ENCODE assay signal across 8 cellular contexts in genomic region chr4:10117424-10118354, GRCh38. TPM values are rescaled to one million over a fixed set of nuclear protein-coding genes. Genes with fewer than 3 reads are reported as not detected.
A peak's percentile ranks its signal among the peaks of the same experiment; 100 is the strongest.
DNase-seq lines count a peak whose midpoint lies in the region; ATAC-seq and TF ChIP-seq lines count a peak whose summit lies in the region.

No MANE protein-coding gene starts in this region.

- peak overlapping the region; percentile 93 to 94 for H3K9ac ChIP-seq in mucosa of rectum (ENCODE audit: low read depth in 1 of 2, low read length in 2 of 2)

- peak overlapping the region; percentile 48 to 99 (median 92) for H3K27ac ChIP-seq in dorsolateral prefrontal cortex
- peak overlapping the region; percentile 97 to 98 for H3K27ac ChIP-seq in mucosa of rectum (ENCODE audit: low read depth in 2 of 2, low read length in 2 of 2)
- peak overlapping the region; percentile 98 for H3K27ac ChIP-seq in vagina

- POLR2A ChIA-PET in T-cell (lab: Charles Lee): interaction anchor here (0.5 to 2.3 kb wide), 26 partner anchors 9 to 713 kb away, joined by 3 to 23 read pairs (median 4); partner anchors contain the start of gene ZNF518B (in 2 of the 2)

- DNase-seq in CD1c-positive myeloid dendritic cell (ENCODE audit: extremely low spot score): peak; percentile 83
- no peak for DNase-seq in HFFc6
- DNase-seq in T-cell: peak in 27 of 34 experiments; percentile 33 to 64 (median 47)
- no peak for DNase-seq in dorsolateral prefrontal cortex
- DNase-seq in vagina (ENCODE audit: extremely low spot score in 2 of 2): no peak
- DNase-seq in kidney glomerular epithelial cell (lab: John Stamatoyannopoulos, UW): no peak

- peaks cover 48% of the 10 kb centered on the region for H3K4me1 Mint-ChIP-seq in HFFc6 (ENCODE audit: low read depth)
- H3K4me1 Mint-ChIP-seq in T-cell: peaks cover 60 to 82% (median 72%) of the 10 kb centered on the region in 3 donors

- H3K27me3 Mint-ChIP-seq in HFFc6 (ENCODE audit: insufficient read depth) (peaks cover 12% of the 10 kb centered on the region), T-cell (no peaks in the 10 kb centered on the region)

- no peaks in the 10 kb centered on the region for H3K9me3 ChIP-seq in mucosa of rectum (ENCODE audit: control insufficient read depth in 2 of 2, low read length in 2 of 2)
- no peaks in the 10 kb centered on the region for H3K9me3 ChIP-seq in vagina

- ATAC-seq in T-cell (replicated peaks in 1 of 4): peak in 2 of 4 experiments; percentile 1 to 2
- ATAC-seq in GM21825 (IDR thresholded peaks at IDR 0.05; ENCODE audit: unreplicated experiment): no peak

- peaks cover 31% of the 10 kb centered on the region for H3K36me3 Mint-ChIP-seq in HFFc6 (ENCODE audit: low read depth)
- peaks cover 23% of the 10 kb centered on the region for H3K36me3 Mint-ChIP-seq in T-cell

- H3K4me1 ChIP-seq in mucosa of rectum (ENCODE audit: control insufficient read depth in 2 of 2, insufficient read depth in 2 of 2, low read length in 2 of 2) (peaks cover 35 to 47% of the 10 kb centered on the region in 2 donors), vagina (peaks cover 46% of the 10 kb centered on the region)

- H3K9me3 Mint-ChIP-seq in HFFc6 (no peaks in the 10 kb centered on the region), T-cell (no peaks in the 10 kb centered on the region)

- H3K27me3 ChIP-seq in dorsolateral prefrontal cortex: no peaks in the 10 kb centered on the region
- no peaks in the 10 kb centered on the region for H3K27me3 ChIP-seq in mucosa of rectum (ENCODE audit: control insufficient read depth in 2 of 2, insufficient read depth in 2 of 2, low read length in 2 of 2)
- H3K27me3 ChIP-seq in vagina: no peaks in the 10 kb centered on the region

- TF ChIP-seq POLR2A in vagina (IDR thresholded peaks at IDR 0.05): no peak

- H3K27ac Mint-ChIP-seq in HFFc6 (peak overlapping the region; percentile 87), T-cell (peak overlapping the region; percentile 98)

- H3K36me3 ChIP-seq in mucosa of rectum (ENCODE audit: control insufficient read depth in 2 of 2, insufficient read depth in 2 of 2, low read length in 2 of 2) (peaks cover 25 to 27% of the 10 kb centered on the region in 2 donors), vagina (peaks cover 0 to 22% of the 10 kb centered on the region in 2 donors)

- CTCF ChIA-PET in T-cell (lab: Charles Lee): interaction anchor here (0.7 to 1.5 kb wide), 9 partner anchors 11 to 343 kb away, joined by 3 to 11 read pairs (median 4); no protein-coding TSS in a partner anchor

- TF ChIP-seq CTCF in HFFc6 (IDR thresholded peaks at IDR 0.05): no peak; the same call in 1 of the 2 replicates
- no peak for TF ChIP-seq CTCF in dorsolateral prefrontal cortex (IDR thresholded peaks at IDR 0.05 in 54 of 56, conservative IDR thresholded peaks at IDR 0.05 in 2 of 56; ENCODE audit: low read depth in 1 of 56, partially characterized antibody in 56 of 56)
- no peak for TF ChIP-seq CTCF in vagina (IDR thresholded peaks at IDR 0.05)

- H3K4me3 ChIP-seq in dorsolateral prefrontal cortex (peak overlapping the region; percentile 60 to 89 (median 78)), mucosa of rectum (ENCODE audit: low read length in 2 of 2) (peak overlapping the region; percentile 84 to 85), vagina (peak overlapping the region; percentile 64 to 83)

- H3K4me3 Mint-ChIP-seq in HFFc6 (peak overlapping the region; percentile 87), T-cell (peak overlapping the region; percentile 86 to 87 (median 87))

- intact Hi-C loops in dorsolateral prefrontal cortex (cut with DNase I) (loop anchor here (5.0 kb wide), 4 partner anchors 40 to 180 kb away; partner anchors contain the start of gene SLC2A9 (in 1 of the 2)), vagina (cut with DNase I) (loop anchor here (5.0 kb wide), 1 partner anchor 100 kb away; no protein-coding TSS in a partner anchor)

RNA-seq across cellular contexts. Expression of gene WDR1, which starts 1.1 kb away (rescaled TPM):
- 100 to 1,000 TPM; 720 to 838 (median 782) TPM for total RNA-seq in HFFc6 (2021; fragmentation: NEBNext Ultra II Directional; extraction: Animal tissue kit (Norgen Biotek cat#: 25700))
- total RNA-seq in T-cell (100 to 1,000 TPM; 268 to 308 (median 304) TPM), dorsolateral prefrontal cortex (100 to 1,000 TPM in 77 of 120 experiments, 10 to 100 TPM in 43; 67.7 to 164 (median 107) TPM), vagina (159 TPM)

Comparison
In these comparisons a context has a peak if more than half of its experiments do, and no peak if none do; other contexts are left out.
1. DNase-seq: peak in CD1c-positive myeloid dendritic cell (single experiment) and T-cell (27 of 34); none in HFFc6 (single experiment), dorsolateral prefrontal cortex (0 of 10), vagina (0 of 2) and kidney glomerular epithelial cell (single experiment).
2. Peak in every context shown above with its lines, with median percentiles within 50 percentile points of each other: H3K27ac ChIP-seq and H3K4me3 ChIP-seq.